15 cellular contexts compared by ENCODE assay signal in the genomic region with DNA sequence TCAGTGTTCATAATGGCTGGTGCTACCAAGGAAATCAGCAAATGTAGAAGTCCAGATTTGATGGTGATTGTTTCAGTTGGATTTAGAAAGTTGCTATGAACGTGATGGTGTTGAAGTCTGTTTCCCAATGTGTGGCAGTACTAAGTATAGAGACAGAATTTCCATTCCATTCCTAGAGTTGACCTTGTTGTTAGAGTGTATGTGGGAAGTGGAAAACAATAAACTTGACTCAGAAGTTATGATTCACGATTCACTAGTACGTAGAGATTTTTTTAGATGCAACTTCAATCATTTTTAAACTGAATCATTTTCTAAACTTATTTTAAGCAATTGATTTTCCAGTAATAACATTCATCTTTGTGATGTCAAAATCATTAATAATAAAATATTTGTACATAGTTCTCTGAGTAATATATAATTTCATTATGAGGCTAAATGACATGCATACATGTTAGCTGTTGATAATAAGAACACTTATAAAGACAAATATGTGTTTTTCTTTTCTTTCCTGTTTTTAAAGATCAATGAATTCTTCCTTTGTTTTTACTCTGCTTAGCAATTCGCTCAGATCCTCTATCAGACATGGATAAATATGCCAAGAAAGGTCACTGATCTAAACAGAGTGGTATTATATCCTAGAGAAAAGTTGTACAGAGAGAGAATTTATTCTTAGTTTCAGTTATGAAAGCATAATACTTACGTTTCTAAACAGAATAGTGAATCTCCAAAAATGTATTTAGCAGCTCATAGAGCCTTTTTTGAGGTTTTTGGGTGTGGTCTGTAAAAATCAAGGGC.
"Had no signal": no experiment of that assay in that cellular context is flagged by ENCODE, and none has a peak within 500 bp of the region (broad histone marks: within the 10 kb centered on the region; RNA-seq: fewer than 3 reads in every experiment).

No MANE protein-coding gene starts in this region.

- FAIRE-seq: urothelium cell line had no signal

- H3K27me3 ChIP-seq: tibial artery had no signal

- H3K9me3 ChIP-seq: adrenal gland, tibial artery had no signal

- DNase-seq: activated CD4-positive, alpha-beta T cell treated with anti-CD3 and anti-CD28 coated beads for 1 hour; activated CD8-positive, alpha-beta memory T cell treated with anti-CD3 and anti-CD28 coated beads for 24 hours; activated CD8-positive, alpha-beta memory T cell treated with anti-CD3 and anti-CD28 coated beads, Interleukin-2, amount 50 U/mL, for 48 hours; activated effector memory CD4-positive, alpha-beta T cell treated with anti-CD3 and anti-CD28 coated beads, Interleukin-2, amount 50 U/mL, for 16 hours; activated T-cell treated with anti-CD3 and anti-CD28 coated beads, Interleukin-2, amount 50 U/mL, for 48 hours; adrenal gland; caudate nucleus; effector memory CD8-positive, alpha-beta T cell; left ventricle myocardium superior; stimulated activated CD4-positive, alpha-beta T cell treated with anti-CD3 and anti-CD28 coated beads, Interleukin-2, amount 100 ng/mL, for 24 hours; stimulated activated naive CD4-positive, alpha-beta T cell treated with Interleukin-2 at 50 U/mL for 16 hours; T-helper 2 cell; tibial artery; WERI-Rb-1 had no signal

- H3K4me3 ChIP-seq: tibial artery had no signal

- ATAC-seq: effector memory CD8-positive, alpha-beta T cell; left ventricle myocardium superior had no signal

- H3K4me1 ChIP-seq: adrenal gland, tibial artery had no signal

- H3K36me3 ChIP-seq: adrenal gland, tibial artery, WERI-Rb-1 had no signal

- H3K27ac ChIP-seq: adrenal gland, tibial artery, WERI-Rb-1 had no signal
